Comparison of ENCODE assay signal across 17 cellular contexts in genomic region chr6:33295621-33296369, GRCh38. TPM values are rescaled to one million over a fixed set of nuclear protein-coding genes. Genes with fewer than 3 reads are reported as not detected.
DNase-seq lines count a peak whose midpoint lies in the region; ATAC-seq and TF ChIP-seq lines count a peak whose summit lies in the region.
"Had no signal": no experiment of that assay in that cellular context is flagged by ENCODE, and none has a peak within 500 bp of the region (broad histone marks: within the 10 kb centered on the region; RNA-seq: fewer than 3 reads in every experiment).

No MANE protein-coding gene starts in this region.

- peak overlapping the region; percentile 85 for H3K27ac Mint-ChIP-seq in activated T-cell treated with anti-CD3 and anti-CD28 coated beads, Interleukin-2, amount 50 U/mL, for 24 hours
- H3K27ac Mint-ChIP-seq in immature natural killer cell: peak overlapping the region in 5 of 6 donors; percentile 42 to 95 (median 77)
- H3K27ac Mint-ChIP-seq in progenitor cell of endocrine pancreas: no peak overlapping the region

- H3K9me3 Mint-ChIP-seq in activated T-cell treated with anti-CD3 and anti-CD28 coated beads, Interleukin-2, amount 50 U/mL, for 24 hours: no peaks in the 10 kb centered on the region
- H3K9me3 Mint-ChIP-seq in immature natural killer cell (no peaks in the 10 kb centered on the region), progenitor cell of endocrine pancreas (ENCODE audit: low read depth) (no peaks in the 10 kb centered on the region)

- H3K4me1 Mint-ChIP-seq in activated T-cell treated with anti-CD3 and anti-CD28 coated beads, Interleukin-2, amount 50 U/mL, for 24 hours (ENCODE audit: low read depth): peaks cover 36% of the 10 kb centered on the region
- peaks cover 34 to 43% of the 10 kb centered on the region in 2 donors for H3K4me1 Mint-ChIP-seq in immature natural killer cell
- peaks cover 16% of the 10 kb centered on the region for H3K4me1 Mint-ChIP-seq in progenitor cell of endocrine pancreas (ENCODE audit: low read depth)

- H3K27me3 Mint-ChIP-seq in activated T-cell treated with anti-CD3 and anti-CD28 coated beads, Interleukin-2, amount 50 U/mL, for 24 hours: no peaks in the 10 kb centered on the region
- H3K27me3 Mint-ChIP-seq in immature natural killer cell (ENCODE audit: low read depth in 3 of 3) (peaks cover 14 to 18% (median 17%) of the 10 kb centered on the region in 3 donors), progenitor cell of endocrine pancreas (no peaks in the 10 kb centered on the region)

- TF ChIP-seq CTCF in RWPE1 (conservative IDR thresholded peaks at IDR 0.05; ENCODE audit: low read depth) (no peak), progenitor cell of endocrine pancreas (IDR thresholded peaks at IDR 0.05; ENCODE audit: unreplicated experiment) (no peak)

- peaks cover 70% of the 10 kb centered on the region for H3K36me3 Mint-ChIP-seq in activated T-cell treated with anti-CD3 and anti-CD28 coated beads, Interleukin-2, amount 50 U/mL, for 24 hours (ENCODE audit: low read depth)
- peaks cover 4 to 22% (median 4%) of the 10 kb centered on the region in 3 donors for H3K36me3 Mint-ChIP-seq in immature natural killer cell
- H3K36me3 Mint-ChIP-seq in progenitor cell of endocrine pancreas (ENCODE audit: insufficient read depth): peaks cover 6% of the 10 kb centered on the region

- POLR2A ChIA-PET in RWPE1 (lab: Yijun Ruan, JAX; ENCODE audit: low non-redundant PET): no interaction called here

- H3K27ac ChIP-seq in RWPE1: peak overlapping the region; percentile 98

- ATAC-seq in GM21447 (IDR thresholded peaks at IDR 0.05; ENCODE audit: unreplicated experiment): no peak

- CTCF ChIA-PET in RWPE1 (lab: Yijun Ruan, JAX): no interaction called here

- DNase-seq in activated T-cell treated with anti-CD3 and anti-CD28 coated beads, Interleukin-2, amount 50 U/mL, for 24 hours: no peak
- DNase-seq in activated T-cell treated with anti-CD3 and anti-CD28 coated beads, Interleukin-2, amount 50 U/mL, for 1 hour: no peak
- DNase-seq in RWPE1 (ENCODE audit: low spot score) (no peak), immature natural killer cell (no peak), progenitor cell of endocrine pancreas (ENCODE audit: low spot score, unreplicated experiment) (no peak), DMS 273 treated with DMSO at 0.1 percent for 48 hours (lab: John Stamatoyannopoulos, UW) (no peak)
- DNase-seq in stimulated activated CD4-positive, alpha-beta T cell treated with anti-CD3 and anti-CD28 coated beads, Interleukin-1b, Interleukin-23, amount 100 ng/mL, for 48 hours: no peak
- DNase-seq: ACHN; activated CD4-positive, alpha-beta T cell treated with anti-CD3 and anti-CD28 coated beads, Interleukin-2, amount 50 U/mL, for 1 hour; activated effector memory CD4-positive, alpha-beta T cell treated with Interleukin-2 at 50 U/mL for 16 hours; dorsolateral prefrontal cortex; esophagus squamous epithelium; GDM1; head of caudate nucleus; NCI-H1417; T-helper 9 cell had no signal

- H3K4me3 Mint-ChIP-seq in activated T-cell treated with anti-CD3 and anti-CD28 coated beads, Interleukin-2, amount 50 U/mL, for 24 hours: no peak overlapping the region
- H3K4me3 Mint-ChIP-seq in immature natural killer cell (peak overlapping the region in 4 of 5 donors; percentile 14 to 79 (median 76)), progenitor cell of endocrine pancreas (ENCODE audit: low read depth) (peak overlapping the region; percentile 100)

RNA-seq across cellular contexts. Expression of gene RGL2, which starts 2.9 kb away (rescaled TPM):
- 10 to 100 TPM in 1 of 3 donors, 1 to 10 TPM in 2; 5.9 to 14.7 (median 8.0) TPM for polyA plus RNA-seq in immature natural killer cell
- 175 and 196 TPM in 2 replicates for total RNA-seq in progenitor cell of endocrine pancreas

RNA-seq across cellular contexts. Expression of gene PFDN6, which starts 6.4 kb away (rescaled TPM):
- polyA plus RNA-seq in immature natural killer cell: 10 to 100 TPM; 25.7 to 55.6 (median 49.2) TPM
- 46.1 and 52.1 TPM in 2 replicates for total RNA-seq in progenitor cell of endocrine pancreas

RNA-seq across cellular contexts. Expression of gene WDR46, which starts 6.8 kb away (rescaled TPM):
- 10 to 100 TPM; 59.4 to 81.6 (median 74.3) TPM for polyA plus RNA-seq in immature natural killer cell
- total RNA-seq in progenitor cell of endocrine pancreas: 47.5 and 53.4 TPM in 2 replicates

RNA-seq across cellular contexts. Expression of gene TAPBP, which starts 18.1 kb away (rescaled TPM):
- 100 to 1,000 TPM; 303 to 707 (median 457) TPM for polyA plus RNA-seq in immature natural killer cell
- 20.2 and 22.3 TPM in 2 replicates for total RNA-seq in progenitor cell of endocrine pancreas

RNA-seq across cellular contexts. Expression of gene B3GALT4, which starts 18.9 kb away (rescaled TPM):
- polyA plus RNA-seq in immature natural killer cell: 10 to 100 TPM; 38.6 to 55.0 (median 44.1) TPM
- 5.3 and 5.7 TPM in 2 replicates for total RNA-seq in progenitor cell of endocrine pancreas
